19 cellular contexts compared by ENCODE assay signal in the genomic region with DNA sequence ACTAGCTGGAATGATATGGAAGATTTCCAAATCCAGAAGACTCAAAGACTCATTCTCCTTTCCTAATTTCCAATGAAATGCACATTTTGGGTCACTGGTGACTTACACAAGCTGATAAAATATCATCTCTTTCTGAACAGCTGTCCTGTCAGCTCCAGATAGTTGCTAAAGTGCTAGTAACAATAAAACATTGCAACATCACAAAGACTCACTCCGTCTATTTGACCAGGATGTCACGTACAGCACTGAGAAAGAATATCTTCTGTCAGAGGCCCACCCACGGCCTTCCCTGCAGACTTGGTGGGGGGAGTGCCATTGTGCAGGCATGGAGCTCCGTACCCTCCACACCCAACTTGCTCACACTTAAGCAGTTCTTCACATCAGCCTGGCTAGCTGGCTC.
A peak's percentile ranks its signal among the peaks of the same experiment; 100 is the strongest.
DNase-seq lines count a peak whose midpoint lies in the region; ATAC-seq and TF ChIP-seq lines count a peak whose summit lies in the region.
"Had no signal": no experiment of that assay in that cellular context is flagged by ENCODE, and none has a peak within 500 bp of the region (broad histone marks: within the 10 kb centered on the region; RNA-seq: fewer than 3 reads in every experiment).

No MANE protein-coding gene starts in this region.

- no peak for ATAC-seq in GM18858 (IDR thresholded peaks at IDR 0.05; ENCODE audit: unreplicated experiment)
- no peak for ATAC-seq in stimulated activated naive CD8-positive, alpha-beta T cell treated with anti-CD3 and anti-CD28 coated beads, Interleukin-15, Interleukin-2, amounts not matched to agents 100 U/mL and 50 U/mL, for 24 hours
- ATAC-seq: lower lobe of right lung, SK-N-SH treated with all-trans-retinoic acid at 6 μM for 48 hours had no signal

- H3K27ac ChIP-seq in breast epithelium: no peak overlapping the region
- H3K27ac ChIP-seq: ascending aorta, C4-2B, hepatocyte, lower lobe of right lung, upper lobe of left lung had no signal

- CTCF ChIA-PET in MCF 10A (lab: Yijun Ruan, JAX): interaction anchor here (0.6 to 1.1 kb wide), 4 partner anchors 17 to 1556 kb away, joined by 3 to 4 read pairs (median 3); no protein-coding TSS in a partner anchor

- TF ChIP-seq CTCF in MCF 10A (IDR thresholded peaks at IDR 0.05; ENCODE audit: unreplicated experiment): no peak
- no peak for TF ChIP-seq CTCF in breast epithelium (IDR thresholded peaks at IDR 0.05)
- no peak for TF ChIP-seq CTCF in fibroblast of mammary gland (conservative IDR thresholded peaks at IDR 0.05; ENCODE audit: control insufficient read depth, insufficient read depth, low read depth, low read length)

- no peaks in the 10 kb centered on the region for H3K27me3 Mint-ChIP-seq in MCF 10A (ENCODE audit: insufficient read depth, unreplicated experiment)

- no peaks in the 10 kb centered on the region for H3K36me3 ChIP-seq in breast epithelium
- H3K36me3 ChIP-seq: ascending aorta, lower lobe of right lung, upper lobe of left lung had no signal

- H3K27ac Mint-ChIP-seq in MCF 10A (ENCODE audit: low read depth, unreplicated experiment): no peak overlapping the region

- no peak for TF ChIP-seq POLR2A in breast epithelium (IDR thresholded peaks at IDR 0.05)

- POLR2A ChIA-PET in MCF 10A (lab: Yijun Ruan, JAX): interaction anchor here (0.7 kb wide), 1 partner anchor 21 kb away, joined by 3 read pairs; no protein-coding TSS in a partner anchor

- H3K9me3 ChIP-seq in breast epithelium: no peaks in the 10 kb centered on the region
- H3K9me3 ChIP-seq: ascending aorta, lower lobe of right lung, upper lobe of left lung had no signal

- no peaks in the 10 kb centered on the region for H3K9me3 Mint-ChIP-seq in MCF 10A (ENCODE audit: unreplicated experiment)

- intact Hi-C loops in MCF 10A (cut with micrococcal nuclease) (no loop called here), breast epithelium (cut with DNase I; ENCODE audit: low total_unique reads) (no loop called here)

- no TSS peak for BruUV-seq in MCF 10A (replicated peaks; lab: Mats Ljungman, UMichigan)

- DNase-seq in MCF 10A (ENCODE audit: unreplicated experiment) (peak; percentile 41), breast epithelium (ENCODE audit: low spot score in 2 of 2) (no peak), MV-4-11 (lab: John Stamatoyannopoulos, UW) (peak; percentile 33), fibroblast of mammary gland (ENCODE audit: low read depth) (peak; percentile 79), stromal cell of bone marrow (ENCODE audit: low read depth) (peak; percentile 51), NCI-H774 (lab: John Stamatoyannopoulos, UW) (no peak)
- DNase-seq in stimulated activated naive CD8-positive, alpha-beta T cell treated with anti-CD3 and anti-CD28 coated beads, Interleukin-15, Interleukin-2, amounts not matched to agents 100 U/mL and 50 U/mL, for 24 hours: no peak
- DNase-seq: activated naive CD4-positive, alpha-beta T cell treated with anti-CD3 and anti-CD28 coated beads, Interleukin-2, amount 50 U/mL, for 16 hours; lower lobe of right lung; NCI-H1092 treated with DMSO at 0.1 percent for 48 hours; NCI-H2081; RPMI8226; T-helper 9 cell; upper lobe of left lung had no signal

- H3K4me1 Mint-ChIP-seq in MCF 10A (ENCODE audit: insufficient read depth, unreplicated experiment): no peaks in the 10 kb centered on the region

- H3K4me3 ChIP-seq in breast epithelium (no peak overlapping the region), fibroblast of mammary gland (ENCODE audit: control insufficient read depth, low read depth, low read length) (no peak overlapping the region)
- H3K4me3 ChIP-seq: ascending aorta, hepatocyte, lower lobe of right lung, upper lobe of left lung had no signal

- H3K4me1 ChIP-seq in breast epithelium: no peaks in the 10 kb centered on the region
- H3K4me1 ChIP-seq: ascending aorta, lower lobe of right lung, upper lobe of left lung had no signal

- no peaks in the 10 kb centered on the region for H3K36me3 Mint-ChIP-seq in MCF 10A (ENCODE audit: insufficient read depth, unreplicated experiment)

- H3K4me3 Mint-ChIP-seq in MCF 10A (ENCODE audit: unreplicated experiment): no peak overlapping the region

- no peaks in the 10 kb centered on the region for H3K27me3 ChIP-seq in breast epithelium
- H3K27me3 ChIP-seq: ascending aorta, hepatocyte, upper lobe of left lung had no signal

Comparison
In these comparisons a context has a peak if more than half of its experiments do, and no peak if none do; other contexts are left out.
1. DNase-seq: peak in MCF 10A (single experiment), MV-4-11 (single experiment), fibroblast of mammary gland (single experiment) and stromal cell of bone marrow (single experiment); none in breast epithelium (0 of 2), stimulated activated naive CD8-positive, alpha-beta T cell treated with anti-CD3 and anti-CD28 coated beads, Interleukin-15, Interleukin-2, amounts not matched to agents 100 U/mL and 50 U/mL, for 24 hours (single experiment) and NCI-H774 (single experiment).